7 cellular contexts compared by ENCODE assay signal in the genomic region with DNA sequence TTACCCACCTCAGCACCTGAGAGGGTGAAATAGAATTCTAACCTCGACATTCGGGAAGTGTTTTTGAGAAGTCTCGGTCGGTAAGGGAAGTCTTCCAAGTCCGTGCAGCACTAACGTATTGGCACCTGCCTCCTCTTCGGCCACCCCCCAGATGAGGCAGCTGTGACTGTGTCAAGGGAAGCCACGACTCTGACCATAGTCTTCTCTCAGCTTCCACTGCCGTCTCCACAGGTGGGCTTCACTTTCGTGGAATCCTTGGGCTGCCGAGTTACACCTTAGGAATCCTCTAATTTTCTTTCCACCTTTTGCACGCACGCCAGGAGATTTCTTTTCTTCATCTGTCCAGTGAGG. TPM values are rescaled to one million over a fixed set of nuclear protein-coding genes. Genes with fewer than 3 reads are reported as not detected.
DNase-seq lines count a peak whose midpoint lies in the region; ATAC-seq, FAIRE-seq and TF ChIP-seq lines count a peak whose summit lies in the region.

No MANE protein-coding gene starts in this region.

- H3K27me3 ChIP-seq in pancreas: no peaks in the 10 kb centered on the region

- FAIRE-seq in pancreas (lab: Jason Lieb, UNC): no peak
- FAIRE-seq in D721Med (lab: Jason Lieb, UNC): no peak

- peak overlapping the region; percentile 92 for H3K4me3 Mint-ChIP-seq in T-helper 17 cell

- peak overlapping the region; percentile 66 to 89 (median 78) for H3K27ac ChIP-seq in pancreas

- no peaks in the 10 kb centered on the region for H3K27me3 Mint-ChIP-seq in T-helper 17 cell

- H3K36me3 ChIP-seq in pancreas: peaks cover 0 to 23% (median 6%) of the 10 kb centered on the region in 3 donors

- ATAC-seq in GM18907 (IDR thresholded peaks at IDR 0.05; ENCODE audit: unreplicated experiment) (peak; percentile 23), HG02885 (IDR thresholded peaks at IDR 0.05; ENCODE audit: poor library complexity, unreplicated experiment) (peak; percentile 9), T-helper 17 cell (no peak), pancreas (peak; percentile 14 to 38 (median 28))

- peaks cover 7% of the 10 kb centered on the region for H3K36me3 Mint-ChIP-seq in T-helper 17 cell (ENCODE audit: low read depth)

- intact Hi-C loops in pancreas (cut with DNase I): no loop called here

- H3K4me1 Mint-ChIP-seq in T-helper 17 cell: peaks cover 41% of the 10 kb centered on the region

- WGBS in pancreas, 2 donors: 1 to 2% methylated on average over 13 of the region's 13 CpGs

- H3K4me3 ChIP-seq in fibroblast of pulmonary artery (replicated peaks; ENCODE audit: low read depth, low read length): peak overlapping the region; percentile 80
- peak overlapping the region; percentile 49 to 79 (median 70) for H3K4me3 ChIP-seq in pancreas

- peak overlapping the region; percentile 96 for H3K27ac Mint-ChIP-seq in T-helper 17 cell

- DNase-seq in T-helper 17 cell (no peak), fibroblast of pulmonary artery (ENCODE audit: low read depth) (no peak), pancreas (peak in 2 of 6 donors; percentile 26 to 31), D721Med (ENCODE audit: insufficient read length, low spot score) (no peak), NCI-H226 (no peak)

- peaks cover 0 to 15% (median 11%) of the 10 kb centered on the region in 3 donors for H3K4me1 ChIP-seq in pancreas

- H3K9me3 ChIP-seq in T-helper 17 cell (ENCODE audit: control insufficient read depth, low read length, poor library complexity, severe bottlenecking) (no peaks in the 10 kb centered on the region), pancreas (no peaks in the 10 kb centered on the region)

- no peak for TF ChIP-seq CTCF in fibroblast of pulmonary artery (IDR thresholded peaks at IDR 0.05; ENCODE audit: low read length, missing control alignments)
- no peak for TF ChIP-seq CTCF in pancreas (IDR thresholded peaks at IDR 0.05)
- TF ChIP-seq CTCF in D721Med (IDR thresholded peaks at IDR 0.05; ENCODE audit: insufficient read depth, missing control alignments): no peak

RNA-seq across cellular contexts. Expression of a gene that starts 0.8 kb away (rescaled TPM):
- total RNA-seq in T-helper 17 cell: 10 to 100 TPM; 73.5 to 93.6 TPM
- total RNA-seq in pancreas: 10 to 100 TPM; 17.6 to 35.7 (median 21.7) TPM
- 10 to 100 TPM; 20.1 to 37.7 TPM for polyA plus RNA-seq in pancreas

RNA-seq across cellular contexts. Expression of a gene that starts 34.8 kb away (rescaled TPM):
- total RNA-seq in T-helper 17 cell (not detected), pancreas (not detected)
- polyA plus RNA-seq in pancreas: not detected

RNA-seq across cellular contexts. Expression of a gene that starts 52.6 kb away (rescaled TPM):
- 10 to 100 TPM; 22.9 to 26.7 TPM for total RNA-seq in T-helper 17 cell
- 10 to 100 TPM in 4 of 6 donors, 1 to 10 TPM in 2; 8.1 to 14.7 (median 10.2) TPM for total RNA-seq in pancreas
- 10 to 100 TPM; 13.9 to 16.8 TPM for polyA plus RNA-seq in pancreas
